Comparison of ENCODE assay signal across 1 cellular context in the genomic region with DNA sequence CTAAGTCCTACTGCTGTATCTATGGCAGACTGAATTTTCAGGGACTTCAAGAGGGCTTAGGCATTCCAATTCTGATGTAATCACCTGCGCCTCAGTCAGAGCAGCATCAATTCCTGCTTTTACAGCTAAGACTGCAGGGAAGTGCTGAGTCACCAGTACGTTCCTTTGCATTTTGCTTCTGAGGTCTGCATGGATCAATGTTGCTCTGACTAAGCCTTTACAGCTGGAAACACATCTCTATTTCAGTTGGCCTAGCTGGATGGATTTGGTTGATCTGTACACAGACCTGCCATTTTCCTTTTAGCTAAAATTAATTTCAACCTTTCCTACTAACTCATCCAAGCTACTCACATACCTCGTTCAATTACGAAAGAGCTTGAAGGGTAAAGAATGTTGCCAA.
TF ChIP-seq lines count a peak whose summit lies in the region.

No MANE protein-coding gene starts in this region.

TF ChIP-seq in IMR-90, 13 proteins besides CTCF, POLR2A, EP300 and RAD21 (continued from another document):
- TF ChIP-seq, protein P1, sequence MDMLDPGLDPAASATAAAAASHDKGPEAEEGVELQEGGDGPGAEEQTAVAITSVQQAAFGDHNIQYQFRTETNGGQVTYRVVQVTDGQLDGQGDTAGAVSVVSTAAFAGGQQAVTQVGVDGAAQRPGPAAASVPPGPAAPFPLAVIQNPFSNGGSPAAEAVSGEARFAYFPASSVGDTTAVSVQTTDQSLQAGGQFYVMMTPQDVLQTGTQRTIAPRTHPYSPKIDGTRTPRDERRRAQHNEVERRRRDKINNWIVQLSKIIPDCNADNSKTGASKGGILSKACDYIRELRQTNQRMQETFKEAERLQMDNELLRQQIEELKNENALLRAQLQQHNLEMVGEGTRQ (IDR thresholded peaks at IDR 0.05; ENCODE audit: low read depth, low read length), result no peak
- TF ChIP-seq CHD1 (IDR thresholded peaks at IDR 0.05; ENCODE audit: low read depth, low read length) (no peak), CEBPB (IDR thresholded peaks at IDR 0.05; ENCODE audit: low read depth, low read length) (peak; percentile 74), MAFK (IDR thresholded peaks at IDR 0.05; ENCODE audit: low read depth, low read length) (peak; percentile 92), NFE2L2 (IDR thresholded peaks at IDR 0.05; ENCODE audit: low read depth, low read length) (peak; percentile 96), SMC3 (IDR thresholded peaks at IDR 0.05; ENCODE audit: low read depth, low read length) (0 out of 2 replicates have a peak, but pooled peaks have one; percentile 3), RCOR1 (IDR thresholded peaks at IDR 0.05; ENCODE audit: insufficient replicate concordance, low read length) (no peak), RFX5 (IDR thresholded peaks at IDR 0.05; ENCODE audit: low read depth, low read length) (no peak), MXI1 (IDR thresholded peaks at IDR 0.05; ENCODE audit: borderline replicate concordance, low read depth, low read length) (peak; percentile 21; the same call in 1 of the 2 replicates), FOS (IDR thresholded peaks at IDR 0.05; ENCODE audit: low read depth, low read length) (peak; percentile 56)
- TF ChIP-seq, protein P2, sequence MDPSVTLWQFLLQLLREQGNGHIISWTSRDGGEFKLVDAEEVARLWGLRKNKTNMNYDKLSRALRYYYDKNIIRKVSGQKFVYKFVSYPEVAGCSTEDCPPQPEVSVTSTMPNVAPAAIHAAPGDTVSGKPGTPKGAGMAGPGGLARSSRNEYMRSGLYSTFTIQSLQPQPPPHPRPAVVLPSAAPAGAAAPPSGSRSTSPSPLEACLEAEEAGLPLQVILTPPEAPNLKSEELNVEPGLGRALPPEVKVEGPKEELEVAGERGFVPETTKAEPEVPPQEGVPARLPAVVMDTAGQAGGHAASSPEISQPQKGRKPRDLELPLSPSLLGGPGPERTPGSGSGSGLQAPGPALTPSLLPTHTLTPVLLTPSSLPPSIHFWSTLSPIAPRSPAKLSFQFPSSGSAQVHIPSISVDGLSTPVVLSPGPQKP (IDR thresholded peaks at IDR 0.05; ENCODE audit: borderline replicate concordance, low read depth, low read length), result no peak
